In genomic region chr12:96396914-96397313, GRCh38 we compare ENCODE assay signal across 9 cellular contexts. TPM values are rescaled to one million over a fixed set of nuclear protein-coding genes. Genes with fewer than 3 reads are reported as not detected.
DNase-seq lines count a peak whose midpoint lies in the region; ATAC-seq and TF ChIP-seq lines count a peak whose summit lies in the region.
"Had no signal": no experiment of that assay in that cellular context is flagged by ENCODE, and none has a peak within 500 bp of the region (broad histone marks: within the 10 kb centered on the region; RNA-seq: fewer than 3 reads in every experiment).

No MANE protein-coding gene starts in this region.

- no TSS peak for BruUV-seq in PC-3 (replicated peaks; lab: Mats Ljungman, UMichigan)

- H2AFZ ChIP-seq in SK-N-SH (ENCODE audit: low read depth) = no peak overlapping the region
- no peak overlapping the region for H2AFZ ChIP-seq in PC-3 (ENCODE audit: low read length)

- H3K79me2 ChIP-seq in SK-N-SH (ENCODE audit: insufficient read depth) (peaks cover 77% of the 10 kb centered on the region), PC-3 (ENCODE audit: low read length) (peaks cover 78% of the 10 kb centered on the region)

- ATAC-seq in SK-N-SH treated with all-trans-retinoic acid at 6 μM for 48 hours (no peak), PC-3 (no peak), GM18861 (IDR thresholded peaks at IDR 0.05; ENCODE audit: unreplicated experiment) (no peak)

- H3K27me3 ChIP-seq in SK-N-SH (ENCODE audit: insufficient read depth) (no peaks in the 10 kb centered on the region), PC-3 (ENCODE audit: low read length) (no peaks in the 10 kb centered on the region), esophagus muscularis mucosa (no peaks in the 10 kb centered on the region)

- POLR2A ChIA-PET in SK-N-SH (lab: Yijun Ruan, JAX) = no interaction called here
- POLR2A ChIA-PET in PC-3 (lab: Charles Lee; ENCODE audit: unreplicated experiment) = no interaction called here

- CTCF ChIA-PET in SK-N-SH (lab: Yijun Ruan, JAX) (no interaction called here), PC-3 (lab: Charles Lee) (no interaction called here)

- no peak for TF ChIP-seq POLR2A in esophagus muscularis mucosa (IDR thresholded peaks at IDR 0.05; ENCODE audit: low read depth)

- TF ChIP-seq RAD21 in SK-N-SH (IDR thresholded peaks at IDR 0.05; ENCODE audit: low read length) = no peak

- in situ Hi-C loops in ACHN (cut with HindIII; ENCODE audit: low pct_ligation_motif_present, low pct_unique_long_range_greater_than_20kb, low sequenced_read_pairs) = no loop called here

- no peaks in the 10 kb centered on the region for H3K9me2 ChIP-seq in SK-N-SH
- no peaks in the 10 kb centered on the region for H3K9me2 ChIP-seq in PC-3 (replicated peaks; ENCODE audit: low read length)

- WGBS in SK-N-SH (ENCODE audit: low lambda C conversion rate) = 81% methylated on average over 5 of the region's 5 CpGs
- WGBS in esophagus muscularis mucosa = 53% methylated on average over 5 of the region's 5 CpGs

- peak overlapping the region in 1 of 2 experiments; percentile 88; a peak in 1 of 4 replicates for H3K4me3 ChIP-seq in SK-N-SH (ENCODE audit: low read depth in 2 of 2, low read length in 1 of 2)
- H3K4me3 ChIP-seq in PC-3 (ENCODE audit: low read length) = peak overlapping the region; percentile 82
- peak overlapping the region; percentile 94 to 98 (median 96) for H3K4me3 ChIP-seq in esophagus muscularis mucosa

- H4K20me1 ChIP-seq in SK-N-SH (ENCODE audit: insufficient read depth) (peaks cover 57% of the 10 kb centered on the region), PC-3 (ENCODE audit: low read length) (peaks cover 52% of the 10 kb centered on the region)

- H3K4me2 ChIP-seq in SK-N-SH (peak overlapping the region; percentile 81), PC-3 (ENCODE audit: low read length) (peak overlapping the region; percentile 95)

- peaks cover 2 to 15% of the 10 kb centered on the region in 2 experiments; a peak in 2 of 4 replicates for H3K4me1 ChIP-seq in SK-N-SH (ENCODE audit: control insufficient read depth in 1 of 2, insufficient read depth in 2 of 2, low read depth in 1 of 2, low read length in 1 of 2)
- H3K4me1 ChIP-seq in PC-3 (ENCODE audit: insufficient read depth, low read length) = peaks cover 29% of the 10 kb centered on the region
- peaks cover 24 to 71% (median 64%) of the 10 kb centered on the region in 4 donors for H3K4me1 ChIP-seq in esophagus muscularis mucosa

- intact Hi-C loops in PC-3 (cut with micrococcal nuclease) = loop anchor here (5.0 kb wide), 1 partner anchor 50 kb away; no protein-coding TSS in a partner anchor
- intact Hi-C loops in esophagus muscularis mucosa (cut with DNase I) = loop anchor here (10.0 kb wide), 1 partner anchor 92 kb away; no protein-coding TSS in a partner anchor

- TF ChIP-seq EP300 in SK-N-SH (IDR thresholded peaks at IDR 0.05; ENCODE audit: borderline replicate concordance in 1 of 2, low read depth in 1 of 2, low read length in 1 of 2) (no peak), esophagus muscularis mucosa (IDR thresholded peaks at IDR 0.05) (no peak)

- H3F3A ChIP-seq in SK-N-SH (replicated peaks; ENCODE audit: insufficient read depth) (peaks cover 26% of the 10 kb centered on the region), PC-3 (ENCODE audit: low read length, unreplicated experiment) (no peaks in the 10 kb centered on the region)

- H3K36me3 ChIP-seq in SK-N-SH (replicated peaks in 1 of 2; ENCODE audit: control insufficient read depth in 1 of 2, insufficient read depth in 2 of 2, low read length in 1 of 2) (peaks cover 0 to 6% of the 10 kb centered on the region in 2 experiments), PC-3 (ENCODE audit: low read depth, low read length) (no peaks in the 10 kb centered on the region), esophagus muscularis mucosa (no peaks in the 10 kb centered on the region)

- TF ChIP-seq CTCF in SK-N-SH (IDR thresholded peaks at IDR 0.05) (no peak), PC-3 (conservative IDR thresholded peaks at IDR 0.05; ENCODE audit: low read depth, low read length) (no peak), esophagus muscularis mucosa (IDR thresholded peaks at IDR 0.05) (no peak)

- H3K9ac ChIP-seq in SK-N-SH (peak overlapping the region; percentile 95; the same call in 1 of the 2 replicates), PC-3 (ENCODE audit: low read length) (no peak overlapping the region; the same call in 1 of the 2 replicates)

- H3K9me3 ChIP-seq in SK-N-SH = no peaks in the 10 kb centered on the region
- no peaks in the 10 kb centered on the region for H3K9me3 ChIP-seq in PC-3 (ENCODE audit: low read length)
- H3K9me3 ChIP-seq in esophagus muscularis mucosa = no peaks in the 10 kb centered on the region

- DNase-seq in SK-N-SH (no peak), PC-3 (no peak), esophagus muscularis mucosa (ENCODE audit: extremely low spot score) (no peak), pons (ENCODE audit: low spot score) (peak; percentile 65), ACHN (no peak), NCI-H1092 treated with DMSO at 0.1 percent for 48 hours (lab: John Stamatoyannopoulos, UW) (no peak)

- peak overlapping the region in 1 of 2 experiments; percentile 97; a peak in 1 of 4 replicates for H3K27ac ChIP-seq in SK-N-SH (ENCODE audit: low read depth in 2 of 2, low read length in 1 of 2)
- H3K27ac ChIP-seq in PC-3 (ENCODE audit: low read length) = no peak overlapping the region
- H3K27ac ChIP-seq in esophagus muscularis mucosa (replicated peaks in 1 of 4) = peak overlapping the region; percentile 100
- H3K27ac ChIP-seq: 22Rv1 had no signal

TF ChIP-seq in SK-N-SH, 30 proteins besides CTCF, POLR2A, EP300 and RAD21:
- TF ChIP-seq FOXM1 (IDR thresholded peaks at IDR 0.05; ENCODE audit: low read depth) (no peak), FOSL2 (IDR thresholded peaks at IDR 0.05; ENCODE audit: borderline replicate concordance, low read depth) (no peak), CHD2 (IDR thresholded peaks at IDR 0.05; ENCODE audit: low read length, partially characterized antibody) (no peak)
TF ChIP-seq in SK-N-SH: peak in this region for 0.

TF ChIP-seq in SK-N-SH treated with all-trans-retinoic acid at 6 μM for 48 hours, 23 proteins besides CTCF, POLR2A, EP300 and RAD21 (continues in another document):
- TF ChIP-seq RARB (CRISPR knock-in tag; IDR thresholded peaks at IDR 0.05) (no peak), ZFP3 (CRISPR knock-in tag; IDR thresholded peaks at IDR 0.05) (no peak), ZFP30 (CRISPR knock-in tag; IDR thresholded peaks at IDR 0.05) (no peak), ESRRG (CRISPR knock-in tag; IDR thresholded peaks at IDR 0.05) (no peak), ZNF565 (CRISPR knock-in tag; conservative IDR thresholded peaks at IDR 0.05; ENCODE audit: low read depth) (no peak), PPARA (CRISPR knock-in tag; IDR thresholded peaks at IDR 0.05; ENCODE audit: borderline replicate concordance) (no peak), GLIS3 (CRISPR knock-in tag; IDR thresholded peaks at IDR 0.05) (no peak), ZC3H10 (CRISPR knock-in tag; IDR thresholded peaks at IDR 0.05) (no peak), SNAI2 (CRISPR knock-in tag; IDR thresholded peaks at IDR 0.05) (no peak), ISL1 (CRISPR knock-in tag; IDR thresholded peaks at IDR 0.05) (no peak), ZNF70 (CRISPR knock-in tag; IDR thresholded peaks at IDR 0.05) (no peak), OSR1 (CRISPR knock-in tag; IDR thresholded peaks at IDR 0.05) (no peak), TSHZ2 (CRISPR knock-in tag; IDR thresholded peaks at IDR 0.05) (no peak), CSDC2 (CRISPR knock-in tag; IDR thresholded peaks at IDR 0.05) (no peak), CREB5 (CRISPR knock-in tag; IDR thresholded peaks at IDR 0.05; ENCODE audit: low read depth) (no peak), TCF4 (CRISPR knock-in tag; IDR thresholded peaks at IDR 0.05; ENCODE audit: borderline replicate concordance) (no peak), TOX (CRISPR knock-in tag; IDR thresholded peaks at IDR 0.05; ENCODE audit: borderline replicate concordance) (no peak)

RNA-seq across cellular contexts. Expression of gene CDK17, which starts 3.3 kb away (rescaled TPM):
- polyA plus RNA-seq in SK-N-SH (2012; rRNA removed) = 11.7 and 12.4 TPM in 2 replicates
- 14.0 and 16.6 TPM in 2 replicates for polyA plus RNA-seq in SK-N-SH (2012; cell fraction: cytosol; rRNA removed)
- 12.6 and 24.0 TPM in 2 replicates for polyA plus RNA-seq in SK-N-SH (2012; cell fraction: nucleus; rRNA removed)
- total RNA-seq in PC-3 (2014; rRNA removed) (20.7 and 23.9 TPM in 2 replicates), esophagus muscularis mucosa (10 to 100 TPM; 56.2 to 96.9 (median 68.6) TPM)
